14 cellular contexts compared by ENCODE assay signal in the genomic region with DNA sequence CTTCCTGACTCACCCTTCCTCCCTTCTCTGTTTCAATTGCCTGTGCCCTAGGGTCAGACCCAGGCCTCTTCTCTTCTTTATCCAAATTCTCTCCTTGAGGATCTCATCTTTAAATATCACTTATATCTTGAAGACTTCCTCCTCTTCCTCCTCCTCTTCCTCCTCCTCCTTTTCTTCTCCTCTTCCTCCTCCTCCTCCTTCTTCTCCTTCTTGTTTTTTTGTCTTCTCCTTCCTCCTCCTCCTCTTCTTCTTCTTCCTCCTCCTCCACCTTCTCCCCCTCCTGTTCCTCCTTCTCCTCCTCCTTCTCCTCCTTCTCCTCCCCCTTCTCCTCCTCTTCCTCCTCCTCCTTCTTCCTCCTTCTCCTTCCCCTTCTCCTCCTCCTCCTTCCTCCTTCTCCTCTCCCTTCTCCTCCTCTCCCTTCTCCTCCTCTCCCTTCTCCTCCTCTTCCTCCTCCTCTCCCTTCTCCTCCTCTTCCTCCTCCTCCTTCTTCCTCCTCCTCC.
DNase-seq lines count a peak whose midpoint lies in the region; ATAC-seq and TF ChIP-seq lines count a peak whose summit lies in the region.
"Had no signal": no experiment of that assay in that cellular context is flagged by ENCODE, and none has a peak within 500 bp of the region (broad histone marks: within the 10 kb centered on the region; RNA-seq: fewer than 3 reads in every experiment).

No MANE protein-coding gene starts in this region.

- H3K27ac ChIP-seq in HEK293 (ENCODE audit: extremely low read depth, low read depth, low read length), result no peak overlapping the region
- peak overlapping the region; percentile 75 for H3K27ac ChIP-seq in neutrophil
- H3K27ac ChIP-seq in smooth muscle cell (ENCODE audit: low read depth), result no peak overlapping the region

- no peaks in the 10 kb centered on the region for H4K20me1 ChIP-seq in smooth muscle cell (ENCODE audit: low read depth)

- H3K79me2 ChIP-seq in smooth muscle cell (ENCODE audit: low read depth), result no peaks in the 10 kb centered on the region

- no peak for ATAC-seq in activated T-helper 17 cell treated with anti-CD3 and anti-CD28 coated beads, Interleukin-2, amount 50 U/mL, for 72 hours (replicated peaks)
- ATAC-seq in activated CD8-positive, alpha-beta T cell treated with anti-CD3 and anti-CD28 coated beads for 36 hours, result no peak
- ATAC-seq: GM23338 had no signal

- peaks cover 0 to 3% of the 10 kb centered on the region in 2 donors for H3K36me3 Mint-ChIP-seq in CD14-positive monocyte
- H3K36me3 Mint-ChIP-seq in activated T-helper 17 cell treated with anti-CD3 and anti-CD28 coated beads, Interleukin-2, amount 50 U/mL, for 72 hours (ENCODE audit: low read depth), result no peaks in the 10 kb centered on the region
- H3K36me3 Mint-ChIP-seq in activated CD8-positive, alpha-beta T cell treated with anti-CD3 and anti-CD28 coated beads for 36 hours (ENCODE audit: low read depth), result no peaks in the 10 kb centered on the region
- no peaks in the 10 kb centered on the region for H3K36me3 Mint-ChIP-seq in activated T-helper 1 cell treated with anti-CD3 and anti-CD28 coated beads, Interleukin-12 subunit alpha, Interleukin-12 subunit beta, Interleukin-2, Interleukin-4 antibody, amounts not matched to agents 30 ng/mL and 10 ng/mL and 1 ng/mL, durations not matched to agents 14 hours and 24 hours and 36 hours (ENCODE audit: low read depth)
- H3K36me3 Mint-ChIP-seq: CD4-positive, alpha-beta memory T cell had no signal

- H3F3A ChIP-seq in smooth muscle cell (ENCODE audit: low read depth), result no peaks in the 10 kb centered on the region

- peaks cover 49% of the 10 kb centered on the region for H3K4me1 Mint-ChIP-seq in CD14-positive monocyte
- H3K4me1 Mint-ChIP-seq in activated T-helper 17 cell treated with anti-CD3 and anti-CD28 coated beads, Interleukin-2, amount 50 U/mL, for 72 hours, result peaks cover 22% of the 10 kb centered on the region
- H3K4me1 Mint-ChIP-seq in activated CD8-positive, alpha-beta T cell treated with anti-CD3 and anti-CD28 coated beads for 36 hours (ENCODE audit: low read depth), result peaks cover 17% of the 10 kb centered on the region
- H3K4me1 Mint-ChIP-seq in activated T-helper 1 cell treated with anti-CD3 and anti-CD28 coated beads, Interleukin-12 subunit alpha, Interleukin-12 subunit beta, Interleukin-2, Interleukin-4 antibody, amounts not matched to agents 30 ng/mL and 10 ng/mL and 1 ng/mL, durations not matched to agents 14 hours and 24 hours and 36 hours (ENCODE audit: low read depth), result peaks cover 28% of the 10 kb centered on the region
- H3K4me1 Mint-ChIP-seq: GM23338 had no signal

- no peaks in the 10 kb centered on the region for H3K36me3 ChIP-seq in HEK293 (ENCODE audit: control insufficient read depth in 2 of 2, insufficient read depth in 1 of 2, low read length in 2 of 2)
- H3K36me3 ChIP-seq in neutrophil, result no peaks in the 10 kb centered on the region
- no peaks in the 10 kb centered on the region for H3K36me3 ChIP-seq in smooth muscle cell (ENCODE audit: low read depth)

- H3K27me3 Mint-ChIP-seq in CD14-positive monocyte (ENCODE audit: low read depth in 3 of 3), result no peaks in the 10 kb centered on the region
- no peaks in the 10 kb centered on the region for H3K27me3 Mint-ChIP-seq in activated T-helper 17 cell treated with anti-CD3 and anti-CD28 coated beads, Interleukin-2, amount 50 U/mL, for 72 hours
- H3K27me3 Mint-ChIP-seq in activated CD8-positive, alpha-beta T cell treated with anti-CD3 and anti-CD28 coated beads for 36 hours, result peaks cover 5% of the 10 kb centered on the region
- H3K27me3 Mint-ChIP-seq in activated T-helper 1 cell treated with anti-CD3 and anti-CD28 coated beads, Interleukin-12 subunit alpha, Interleukin-12 subunit beta, Interleukin-2, Interleukin-4 antibody, amounts not matched to agents 30 ng/mL and 10 ng/mL and 1 ng/mL, durations not matched to agents 14 hours and 24 hours and 36 hours (ENCODE audit: insufficient read depth), result peaks cover 6% of the 10 kb centered on the region
- H3K27me3 Mint-ChIP-seq: B cell; CD4-positive, alpha-beta memory T cell had no signal

- no peak for DNase-seq in CD14-positive monocyte (ENCODE audit: low spot score)
- no peak for DNase-seq in smooth muscle cell (lab: John Stamatoyannopoulos, UW; ENCODE audit: unreplicated experiment)
- no peak for DNase-seq in activated CD8-positive, alpha-beta T cell treated with anti-CD3 and anti-CD28 coated beads for 36 hours
- DNase-seq in activated T-helper 1 cell treated with anti-CD3 and anti-CD28 coated beads, Interleukin-12 subunit alpha, Interleukin-12 subunit beta, Interleukin-2, Interleukin-4 antibody, amounts not matched to agents 30 ng/mL and 10 ng/mL and 1 ng/mL, durations not matched to agents 14 hours and 24 hours and 36 hours (ENCODE audit: low spot score), result no peak
- DNase-seq: C1 segment of cervical spinal cord; CD4-positive, alpha-beta memory T cell; DMS79; EL; H7 had no signal

- H3K9me3 Mint-ChIP-seq in CD14-positive monocyte, result peaks cover 0 to 7% (median 2%) of the 10 kb centered on the region in 7 donors
- no peaks in the 10 kb centered on the region for H3K9me3 Mint-ChIP-seq in activated T-helper 17 cell treated with anti-CD3 and anti-CD28 coated beads, Interleukin-2, amount 50 U/mL, for 72 hours
- no peaks in the 10 kb centered on the region for H3K9me3 Mint-ChIP-seq in activated CD8-positive, alpha-beta T cell treated with anti-CD3 and anti-CD28 coated beads for 36 hours
- no peaks in the 10 kb centered on the region for H3K9me3 Mint-ChIP-seq in activated T-helper 1 cell treated with anti-CD3 and anti-CD28 coated beads, Interleukin-12 subunit alpha, Interleukin-12 subunit beta, Interleukin-2, Interleukin-4 antibody, amounts not matched to agents 30 ng/mL and 10 ng/mL and 1 ng/mL, durations not matched to agents 14 hours and 24 hours and 36 hours
- H3K9me3 Mint-ChIP-seq: GM23338 had no signal

- no peak overlapping the region for H3K4me2 ChIP-seq in smooth muscle cell
- H3K4me2 ChIP-seq: GM23338 had no signal

- CTCF ChIA-PET in HEK293 (lab: Yijun Ruan, JAX), result no interaction called here
- CTCF ChIA-PET in activated CD8-positive, alpha-beta T cell treated with anti-CD3 and anti-CD28 coated beads for 36 hours (lab: Charles Lee), result no interaction called here

- peak overlapping the region; percentile 17 to 95 (median 91) for H3K27ac Mint-ChIP-seq in CD14-positive monocyte
- peak overlapping the region; percentile 44 for H3K27ac Mint-ChIP-seq in activated T-helper 17 cell treated with anti-CD3 and anti-CD28 coated beads, Interleukin-2, amount 50 U/mL, for 72 hours
- H3K27ac Mint-ChIP-seq in activated CD8-positive, alpha-beta T cell treated with anti-CD3 and anti-CD28 coated beads for 36 hours, result no peak overlapping the region
- no peak overlapping the region for H3K27ac Mint-ChIP-seq in activated T-helper 1 cell treated with anti-CD3 and anti-CD28 coated beads, Interleukin-12 subunit alpha, Interleukin-12 subunit beta, Interleukin-2, Interleukin-4 antibody, amounts not matched to agents 30 ng/mL and 10 ng/mL and 1 ng/mL, durations not matched to agents 14 hours and 24 hours and 36 hours
- H3K27ac Mint-ChIP-seq: B cell, GM23338 had no signal

- peak overlapping the region in 1 of 2 donors; percentile 4 for H3K4me3 Mint-ChIP-seq in CD14-positive monocyte
- no peak overlapping the region for H3K4me3 Mint-ChIP-seq in activated T-helper 17 cell treated with anti-CD3 and anti-CD28 coated beads, Interleukin-2, amount 50 U/mL, for 72 hours
- no peak overlapping the region for H3K4me3 Mint-ChIP-seq in activated CD8-positive, alpha-beta T cell treated with anti-CD3 and anti-CD28 coated beads for 36 hours
- no peak overlapping the region for H3K4me3 Mint-ChIP-seq in activated T-helper 1 cell treated with anti-CD3 and anti-CD28 coated beads, Interleukin-12 subunit alpha, Interleukin-12 subunit beta, Interleukin-2, Interleukin-4 antibody, amounts not matched to agents 30 ng/mL and 10 ng/mL and 1 ng/mL, durations not matched to agents 14 hours and 24 hours and 36 hours
- H3K4me3 Mint-ChIP-seq: B cell; CD4-positive, alpha-beta memory T cell; GM23338 had no signal

- POLR2A ChIA-PET in HEK293 (lab: Yijun Ruan, JAX), result no interaction called here
- POLR2A ChIA-PET in activated CD8-positive, alpha-beta T cell treated with anti-CD3 and anti-CD28 coated beads for 36 hours (lab: Charles Lee), result no interaction called here

- H3K4me1 ChIP-seq in HEK293 (ENCODE audit: control insufficient read depth, insufficient read depth, low read length), result peaks cover 15% of the 10 kb centered on the region
- peaks cover 26% of the 10 kb centered on the region in 2 experiments for H3K4me1 ChIP-seq in neutrophil (ENCODE audit: control insufficient read depth in 1 of 2, insufficient read depth in 1 of 2, low read depth in 1 of 2, low read length in 1 of 2)
- H3K4me1 ChIP-seq in smooth muscle cell (ENCODE audit: low read depth), result no peaks in the 10 kb centered on the region

- H3K9ac ChIP-seq in smooth muscle cell (ENCODE audit: low read depth), result no peak overlapping the region

- no peaks in the 10 kb centered on the region for H3K27me3 ChIP-seq in neutrophil
- no peaks in the 10 kb centered on the region for H3K27me3 ChIP-seq in smooth muscle cell (ENCODE audit: low read depth)

- TF ChIP-seq CTCF in CD14-positive monocyte (IDR thresholded peaks at IDR 0.05), result no peak
- no peak for TF ChIP-seq CTCF in HEK293 (tag by site-specific recombination; IDR thresholded peaks at IDR 0.05)
- TF ChIP-seq CTCF in neutrophil (IDR thresholded peaks at IDR 0.05), result no peak
- TF ChIP-seq CTCF in smooth muscle cell (IDR thresholded peaks at IDR 0.05; ENCODE audit: borderline replicate concordance, insufficient read depth, poor library complexity, severe bottlenecking), result no peak
- no peak for TF ChIP-seq CTCF in activated CD8-positive, alpha-beta T cell treated with anti-CD3 and anti-CD28 coated beads for 36 hours (IDR thresholded peaks at IDR 0.05)

- intact Hi-C loops in CD14-positive monocyte (cut with micrococcal nuclease), result loop anchor here in 1 of 2 donors (5.0 to 10.0 kb wide), 2 partner anchors 105 to 132 kb away; no protein-coding TSS in a partner anchor
- intact Hi-C loops in activated CD8-positive, alpha-beta T cell treated with anti-CD3 and anti-CD28 coated beads for 36 hours (cut with micrococcal nuclease), result loop anchor here (10.0 kb wide), 1 partner anchor 405 kb away; no protein-coding TSS in a partner anchor
- intact Hi-C loops in activated T-helper 1 cell treated with anti-CD3 and anti-CD28 coated beads, Interleukin-12 subunit alpha, Interleukin-12 subunit beta, Interleukin-2, Interleukin-4 antibody, amounts not matched to agents 30 ng/mL and 10 ng/mL and 1 ng/mL, durations not matched to agents 14 hours and 24 hours and 36 hours (cut with micrococcal nuclease), result loop anchor here (10.0 kb wide), 2 partner anchors 695 to 955 kb away; no protein-coding TSS in a partner anchor

- H3K4me3 ChIP-seq in HEK293 (ENCODE audit: low read depth, low read length), result no peak overlapping the region
- H3K4me3 ChIP-seq in neutrophil (ENCODE audit: low read depth in 1 of 2, low read length in 1 of 2), result no peak overlapping the region
- no peak overlapping the region for H3K4me3 ChIP-seq in smooth muscle cell
- H3K4me3 ChIP-seq: GM23338 had no signal

- H2AFZ ChIP-seq in smooth muscle cell (ENCODE audit: low read depth), result no peak overlapping the region
- H2AFZ ChIP-seq: GM23338 had no signal

- H3K9me3 ChIP-seq in HEK293 (ENCODE audit: control insufficient read depth, insufficient read depth, low read depth, low read length) (no peaks in the 10 kb centered on the region), neutrophil (no peaks in the 10 kb centered on the region), smooth muscle cell (replicated peaks; ENCODE audit: low read depth) (no peaks in the 10 kb centered on the region)

Comparison
In these comparisons a context has a peak if more than half of its experiments do, and no peak if none do; other contexts are left out.
1. H3K27ac Mint-ChIP-seq: peak in CD14-positive monocyte (7 of 7) and activated T-helper 17 cell treated with anti-CD3 and anti-CD28 coated beads, Interleukin-2, amount 50 U/mL, for 72 hours (single experiment); none in activated CD8-positive, alpha-beta T cell treated with anti-CD3 and anti-CD28 coated beads for 36 hours (single experiment) and activated T-helper 1 cell treated with anti-CD3 and anti-CD28 coated beads, Interleukin-12 subunit alpha, Interleukin-12 subunit beta, Interleukin-2, Interleukin-4 antibody, amounts not matched to agents 30 ng/mL and 10 ng/mL and 1 ng/mL, durations not matched to agents 14 hours and 24 hours and 36 hours (single experiment).